In genomic region chr16:46972429-46972970, GRCh38 we compare ENCODE assay signal across 8 cellular contexts. TPM values are rescaled to one million over a fixed set of nuclear protein-coding genes. Genes with fewer than 3 reads are reported as not detected.
DNase-seq lines count a peak whose midpoint lies in the region; ATAC-seq, FAIRE-seq and TF ChIP-seq lines count a peak whose summit lies in the region.

No MANE protein-coding gene starts in this region.

- no peak for TF ChIP-seq CTCF in omental fat pad (IDR thresholded peaks at IDR 0.05)

- H3K36me3 Mint-ChIP-seq in activated CD4-positive, alpha-beta T cell treated with anti-CD3 and anti-CD28 coated beads for 36 hours (ENCODE audit: low read depth) = peaks cover 47% of the 10 kb centered on the region
- peaks cover 17% of the 10 kb centered on the region for H3K36me3 Mint-ChIP-seq in natural killer cell treated with Interleukin-12 subunit alpha and Interleukin-12 subunit beta and Interleukin-15 and Interleukin-18, amount 100 ng/mL, for 72 hours

- DNase-seq in activated CD4-positive, alpha-beta T cell treated with anti-CD3 and anti-CD28 coated beads for 36 hours = no peak
- DNase-seq in activated CD4-positive, alpha-beta T cell treated with anti-CD3 and anti-CD28 coated beads for 1 hour = no peak
- peak; percentile 43 for DNase-seq in HTR-8/SVneo (ENCODE audit: insufficient read length, low spot score)
- no peak for DNase-seq in epithelial cell of prostate (ENCODE audit: low read depth, low spot score)
- no peak for DNase-seq in natural killer cell treated with Interleukin-12 subunit alpha and Interleukin-12 subunit beta and Interleukin-15 and Interleukin-18, amount 100 ng/mL, for 72 hours (ENCODE audit: low spot score)
- DNase-seq in omental fat pad (ENCODE audit: low spot score) = no peak
- no peak for DNase-seq in COLO668 (lab: John Stamatoyannopoulos, UW; ENCODE audit: unreplicated experiment)

- H3K9me3 Mint-ChIP-seq in activated CD4-positive, alpha-beta T cell treated with anti-CD3 and anti-CD28 coated beads for 36 hours (ENCODE audit: low read depth) = no peaks in the 10 kb centered on the region
- no peaks in the 10 kb centered on the region for H3K9me3 Mint-ChIP-seq in natural killer cell treated with Interleukin-12 subunit alpha and Interleukin-12 subunit beta and Interleukin-15 and Interleukin-18, amount 100 ng/mL, for 72 hours

- H3K4me1 Mint-ChIP-seq in activated CD4-positive, alpha-beta T cell treated with anti-CD3 and anti-CD28 coated beads for 36 hours = peaks cover 56% of the 10 kb centered on the region
- H3K4me1 Mint-ChIP-seq in natural killer cell treated with Interleukin-12 subunit alpha and Interleukin-12 subunit beta and Interleukin-15 and Interleukin-18, amount 100 ng/mL, for 72 hours (ENCODE audit: low read depth in 2 of 2) = peaks cover 31 to 40% of the 10 kb centered on the region in 2 donors

- CTCF ChIA-PET in activated CD4-positive, alpha-beta T cell treated with anti-CD3 and anti-CD28 coated beads for 36 hours (lab: Charles Lee) = interaction anchor here (0.7 to 3.4 kb wide), 6 partner anchors 11 to 169 kb away, joined by 3 to 13 read pairs (median 6); no protein-coding TSS in a partner anchor

- peak overlapping the region; percentile 85 for H3K4me3 Mint-ChIP-seq in activated CD4-positive, alpha-beta T cell treated with anti-CD3 and anti-CD28 coated beads for 36 hours
- H3K4me3 Mint-ChIP-seq in natural killer cell treated with Interleukin-12 subunit alpha and Interleukin-12 subunit beta and Interleukin-15 and Interleukin-18, amount 100 ng/mL, for 72 hours = peak overlapping the region; percentile 97

- peak overlapping the region; percentile 92 for H3K27ac ChIP-seq in epithelial cell of prostate

- no peak for ATAC-seq in activated CD4-positive, alpha-beta T cell treated with anti-CD3 and anti-CD28 coated beads for 36 hours
- ATAC-seq in SK-N-SH treated with all-trans-retinoic acid at 6 μM for 48 hours (peak; percentile 61), omental fat pad (ENCODE audit: low FRiP score) (no peak)
- no peak for ATAC-seq in natural killer cell treated with Interleukin-12 subunit alpha and Interleukin-12 subunit beta and Interleukin-15 and Interleukin-18, amount 100 ng/mL, for 72 hours

- FAIRE-seq in HTR-8/SVneo (lab: Jason Lieb, UNC) = no peak

- POLR2A ChIA-PET in activated CD4-positive, alpha-beta T cell treated with anti-CD3 and anti-CD28 coated beads for 36 hours (lab: Charles Lee) = interaction anchor here (0.8 to 1.1 kb wide), 4 partner anchors 11 to 171 kb away, joined by 3 to 4 read pairs (median 3); partner anchors contain the start of gene NETO2

- intact Hi-C loops in activated CD4-positive, alpha-beta T cell treated with anti-CD3 and anti-CD28 coated beads for 36 hours (cut with DNase I, micrococcal nuclease) = loop anchor here (2.0 to 5.0 kb wide), 10 partner anchors 24 to 1638 kb away; partner anchors contain the start of genes C16orf87 (in 1 of the 2), LONP2 (in 1 of the 2), N4BP1 (in 1 of the 2) and NETO2 (in 1 of the 2)

- peak overlapping the region; percentile 97 for H3K27ac Mint-ChIP-seq in activated CD4-positive, alpha-beta T cell treated with anti-CD3 and anti-CD28 coated beads for 36 hours
- peak overlapping the region; percentile 98 for H3K27ac Mint-ChIP-seq in natural killer cell treated with Interleukin-12 subunit alpha and Interleukin-12 subunit beta and Interleukin-15 and Interleukin-18, amount 100 ng/mL, for 72 hours

- H3K27me3 Mint-ChIP-seq in activated CD4-positive, alpha-beta T cell treated with anti-CD3 and anti-CD28 coated beads for 36 hours = no peaks in the 10 kb centered on the region
- H3K27me3 Mint-ChIP-seq in natural killer cell treated with Interleukin-12 subunit alpha and Interleukin-12 subunit beta and Interleukin-15 and Interleukin-18, amount 100 ng/mL, for 72 hours = no peaks in the 10 kb centered on the region

TF ChIP-seq in SK-N-SH treated with all-trans-retinoic acid at 6 μM for 48 hours, 23 proteins besides CTCF, POLR2A, EP300 and RAD21:
- no peak for TF ChIP-seq BACH2 (CRISPR knock-in tag; IDR thresholded peaks at IDR 0.05; ENCODE audit: borderline replicate concordance)
- TF ChIP-seq, protein P1, sequence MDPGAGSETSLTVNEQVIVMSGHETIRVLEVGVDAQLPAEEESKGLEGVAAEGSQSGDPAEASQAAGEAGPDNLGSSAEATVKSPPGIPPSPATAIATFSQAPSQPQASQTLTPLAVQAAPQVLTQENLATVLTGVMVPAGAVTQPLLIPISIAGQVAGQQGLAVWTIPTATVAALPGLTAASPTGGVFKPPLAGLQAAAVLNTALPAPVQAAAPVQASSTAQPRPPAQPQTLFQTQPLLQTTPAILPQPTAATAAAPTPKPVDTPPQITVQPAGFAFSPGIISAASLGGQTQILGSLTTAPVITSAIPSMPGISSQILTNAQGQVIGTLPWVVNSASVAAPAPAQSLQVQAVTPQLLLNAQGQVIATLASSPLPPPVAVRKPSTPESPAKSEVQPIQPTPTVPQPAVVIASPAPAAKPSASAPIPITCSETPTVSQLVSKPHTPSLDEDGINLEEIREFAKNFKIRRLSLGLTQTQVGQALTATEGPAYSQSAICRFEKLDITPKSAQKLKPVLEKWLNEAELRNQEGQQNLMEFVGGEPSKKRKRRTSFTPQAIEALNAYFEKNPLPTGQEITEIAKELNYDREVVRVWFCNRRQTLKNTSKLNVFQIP (CRISPR knock-in tag; IDR thresholded peaks at IDR 0.05; ENCODE audit: borderline replicate concordance, low read depth) = no peak
- no peak for TF ChIP-seq GLIS3 (CRISPR knock-in tag; IDR thresholded peaks at IDR 0.05)
- TF ChIP-seq PPARA (CRISPR knock-in tag; IDR thresholded peaks at IDR 0.05; ENCODE audit: borderline replicate concordance) = no peak
- TF ChIP-seq, protein P2, sequence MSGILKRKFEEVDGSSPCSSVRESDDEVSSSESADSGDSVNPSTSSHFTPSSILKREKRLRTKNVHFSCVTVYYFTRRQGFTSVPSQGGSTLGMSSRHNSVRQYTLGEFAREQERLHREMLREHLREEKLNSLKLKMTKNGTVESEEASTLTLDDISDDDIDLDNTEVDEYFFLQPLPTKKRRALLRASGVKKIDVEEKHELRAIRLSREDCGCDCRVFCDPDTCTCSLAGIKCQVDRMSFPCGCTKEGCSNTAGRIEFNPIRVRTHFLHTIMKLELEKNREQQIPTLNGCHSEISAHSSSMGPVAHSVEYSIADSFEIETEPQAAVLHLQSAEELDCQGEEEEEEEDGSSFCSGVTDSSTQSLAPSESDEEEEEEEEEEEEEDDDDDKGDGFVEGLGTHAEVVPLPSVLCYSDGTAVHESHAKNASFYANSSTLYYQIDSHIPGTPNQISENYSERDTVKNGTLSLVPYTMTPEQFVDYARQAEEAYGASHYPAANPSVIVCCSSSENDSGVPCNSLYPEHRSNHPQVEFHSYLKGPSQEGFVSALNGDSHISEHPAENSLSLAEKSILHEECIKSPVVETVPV (CRISPR knock-in tag; IDR thresholded peaks at IDR 0.05) = no peak
- TF ChIP-seq, protein P3, sequence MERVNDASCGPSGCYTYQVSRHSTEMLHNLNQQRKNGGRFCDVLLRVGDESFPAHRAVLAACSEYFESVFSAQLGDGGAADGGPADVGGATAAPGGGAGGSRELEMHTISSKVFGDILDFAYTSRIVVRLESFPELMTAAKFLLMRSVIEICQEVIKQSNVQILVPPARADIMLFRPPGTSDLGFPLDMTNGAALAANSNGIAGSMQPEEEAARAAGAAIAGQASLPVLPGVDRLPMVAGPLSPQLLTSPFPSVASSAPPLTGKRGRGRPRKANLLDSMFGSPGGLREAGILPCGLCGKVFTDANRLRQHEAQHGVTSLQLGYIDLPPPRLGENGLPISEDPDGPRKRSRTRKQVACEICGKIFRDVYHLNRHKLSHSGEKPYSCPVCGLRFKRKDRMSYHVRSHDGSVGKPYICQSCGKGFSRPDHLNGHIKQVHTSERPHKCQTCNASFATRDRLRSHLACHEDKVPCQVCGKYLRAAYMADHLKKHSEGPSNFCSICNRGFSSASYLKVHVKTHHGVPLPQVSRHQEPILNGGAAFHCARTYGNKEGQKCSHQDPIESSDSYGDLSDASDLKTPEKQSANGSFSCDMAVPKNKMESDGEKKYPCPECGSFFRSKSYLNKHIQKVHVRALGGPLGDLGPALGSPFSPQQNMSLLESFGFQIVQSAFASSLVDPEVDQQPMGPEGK (CRISPR knock-in tag; IDR thresholded peaks at IDR 0.05; ENCODE audit: borderline replicate concordance) = no peak
- TF ChIP-seq ZFP3 (CRISPR knock-in tag; IDR thresholded peaks at IDR 0.05) = no peak
- no peak for TF ChIP-seq SNAI2 (CRISPR knock-in tag; IDR thresholded peaks at IDR 0.05)
- TF ChIP-seq TOX (CRISPR knock-in tag; IDR thresholded peaks at IDR 0.05; ENCODE audit: borderline replicate concordance) = no peak
- TF ChIP-seq ZFP30 (CRISPR knock-in tag; IDR thresholded peaks at IDR 0.05) = no peak
- no peak for TF ChIP-seq CSDC2 (CRISPR knock-in tag; IDR thresholded peaks at IDR 0.05)
- no peak for TF ChIP-seq ISL1 (CRISPR knock-in tag; IDR thresholded peaks at IDR 0.05)
- no peak for TF ChIP-seq ZC3H10 (CRISPR knock-in tag; IDR thresholded peaks at IDR 0.05)

RNA-seq across cellular contexts. Expression of gene DNAJA2, which starts 1.0 kb away (rescaled TPM):
- total RNA-seq in activated CD4-positive, alpha-beta T cell treated with anti-CD3 and anti-CD28 coated beads for 36 hours = 10 to 100 TPM; 57.2 to 71.2 TPM
- total RNA-seq in natural killer cell treated with Interleukin-12 subunit alpha and Interleukin-12 subunit beta and Interleukin-15 and Interleukin-18, amount 100 ng/mL, for 72 hours = 10 to 100 TPM; 54.0 to 58.4 TPM
- 10 to 100 TPM; 40.4 to 65.4 (median 47.9) TPM for total RNA-seq in omental fat pad
